19 cellular contexts compared by ENCODE assay signal in genomic region chr2:10061221-10061925, GRCh38. TPM values are rescaled to one million over a fixed set of nuclear protein-coding genes. Genes with fewer than 3 reads are reported as not detected.
"Had no signal": no experiment of that assay in that cellular context is flagged by ENCODE, and none has a peak within 500 bp of the region (broad histone marks: within the 10 kb centered on the region; RNA-seq: fewer than 3 reads in every experiment).

No MANE protein-coding gene starts in this region.

- H3K27me3 Mint-ChIP-seq: activated naive CD8-positive, alpha-beta T cell had no signal

- H3K27ac Mint-ChIP-seq: activated B cell treated with CpG ODN at 0.5 μM for 24 hours; activated CD4-positive, alpha-beta T cell treated with anti-CD3 and anti-CD28 coated beads, Interleukin-2, amount 10 ng/mL, durations not matched to agents 24 days and 14 days; activated CD8-positive, alpha-beta memory T cell treated with anti-CD3 and anti-CD28 coated beads, Interleukin-2, amount 10 ng/mL, durations not matched to agents 7 days and 5 days; activated naive CD8-positive, alpha-beta T cell; activated T-cell treated with anti-CD3 and anti-CD28 coated beads, Interleukin-2, amount 50 U/mL, for 24 hours; activated T-helper 1 cell treated with anti-CD3 and anti-CD28 coated beads, Interleukin-12 subunit alpha, Interleukin-12 subunit beta, Interleukin-2, Interleukin-4 antibody, amounts not matched to agents 30 ng/mL and 10 ng/mL and 1 ng/mL, durations not matched to agents 14 hours and 24 hours and 36 hours; T-helper 1 cell treated with Interleukin-12 subunit alpha and Interleukin-12 subunit beta and Interleukin-4 antibody, amounts not matched to agents 30 μg/mL and 1 μg/mL, for 36 hours had no signal

- H3K27me3 ChIP-seq: brain microvascular endothelial cell had no signal

- H3K27ac ChIP-seq: brain microvascular endothelial cell, KMS-11 had no signal

- DNase-seq: activated B cell treated with CpG ODN at 0.5 μM for 24 hours; activated CD4-positive, alpha-beta T cell treated with anti-CD3 and anti-CD28 coated beads for 1 hour; activated CD4-positive, alpha-beta T cell treated with anti-CD3 and anti-CD28 coated beads, Interleukin-2, amount 10 ng/mL, durations not matched to agents 24 days and 14 days; activated CD4-positive, alpha-beta T cell treated with anti-CD3 and anti-CD28 coated beads, Interleukin-2, amount 50 U/mL, for 48 hours; activated CD8-positive, alpha-beta memory T cell treated with anti-CD3 and anti-CD28 coated beads, Interleukin-2, amount 10 ng/mL, durations not matched to agents 7 days and 5 days; activated effector memory CD4-positive, alpha-beta T cell treated with Interleukin-2 at 50 U/mL for 16 hours; activated naive CD4-positive, alpha-beta T cell; activated T-cell treated with anti-CD3 and anti-CD28 coated beads, Interleukin-2, amount 50 U/mL, for 24 hours; brain microvascular endothelial cell; NCI-H1436 treated with DMSO at 0.1 percent for 48 hours; NCI-H187; PC-3; T-helper 9 cell had no signal

- H3K9ac ChIP-seq: KMS-11 had no signal

- H3K4me2 ChIP-seq: KMS-11 had no signal

- H3K36me3 Mint-ChIP-seq: activated CD8-positive, alpha-beta memory T cell treated with anti-CD3 and anti-CD28 coated beads, Interleukin-2, amount 10 ng/mL, durations not matched to agents 7 days and 5 days; activated naive CD8-positive, alpha-beta T cell had no signal

- H3K36me3 ChIP-seq: brain microvascular endothelial cell had no signal

- H3K9me3 Mint-ChIP-seq: activated B cell treated with CpG ODN at 0.5 μM for 24 hours; activated CD4-positive, alpha-beta T cell treated with anti-CD3 and anti-CD28 coated beads, Interleukin-2, amount 10 ng/mL, durations not matched to agents 24 days and 14 days; activated T-cell treated with anti-CD3 and anti-CD28 coated beads, Interleukin-2, amount 50 U/mL, for 24 hours; activated T-helper 1 cell treated with anti-CD3 and anti-CD28 coated beads, Interleukin-12 subunit alpha, Interleukin-12 subunit beta, Interleukin-2, Interleukin-4 antibody, amounts not matched to agents 30 ng/mL and 10 ng/mL and 1 ng/mL, durations not matched to agents 14 hours and 24 hours and 36 hours; T-helper 1 cell treated with Interleukin-12 subunit alpha and Interleukin-12 subunit beta and Interleukin-4 antibody, amounts not matched to agents 30 μg/mL and 1 μg/mL, for 36 hours had no signal

- ATAC-seq: activated CD8-positive, alpha-beta memory T cell treated with anti-CD3 and anti-CD28 coated beads, Interleukin-2, amount 10 ng/mL, durations not matched to agents 7 days and 5 days; PC-3 had no signal

- H3K4me3 Mint-ChIP-seq: activated B cell treated with CpG ODN at 0.5 μM for 24 hours; activated CD4-positive, alpha-beta T cell treated with anti-CD3 and anti-CD28 coated beads, Interleukin-2, amount 10 ng/mL, durations not matched to agents 24 days and 14 days; activated CD8-positive, alpha-beta memory T cell treated with anti-CD3 and anti-CD28 coated beads, Interleukin-2, amount 10 ng/mL, durations not matched to agents 7 days and 5 days; activated naive CD8-positive, alpha-beta T cell; activated T-cell treated with anti-CD3 and anti-CD28 coated beads, Interleukin-2, amount 50 U/mL, for 24 hours; activated T-helper 1 cell treated with anti-CD3 and anti-CD28 coated beads, Interleukin-12 subunit alpha, Interleukin-12 subunit beta, Interleukin-2, Interleukin-4 antibody, amounts not matched to agents 30 ng/mL and 10 ng/mL and 1 ng/mL, durations not matched to agents 14 hours and 24 hours and 36 hours; T-helper 1 cell treated with Interleukin-12 subunit alpha and Interleukin-12 subunit beta and Interleukin-4 antibody, amounts not matched to agents 30 μg/mL and 1 μg/mL, for 36 hours had no signal

- FAIRE-seq: RCC 7860 had no signal

RNA-seq across cellular contexts. Expression of gene CYS1, which starts 18.8 kb away (rescaled TPM):
- total RNA-seq: MCF 10A had no signal
